14 cellular contexts compared by ENCODE assay signal in genomic region chr12:49930515-49931288, GRCh38. TPM values are rescaled to one million over a fixed set of nuclear protein-coding genes. Genes with fewer than 3 reads are reported as not detected.
A peak's percentile ranks its signal among the peaks of the same experiment; 100 is the strongest.
DNase-seq lines count a peak whose midpoint lies in the region; ATAC-seq, FAIRE-seq and TF ChIP-seq lines count a peak whose summit lies in the region.
"Had no signal": no experiment of that assay in that cellular context is flagged by ENCODE, and none has a peak within 500 bp of the region (broad histone marks: within the 10 kb centered on the region; RNA-seq: fewer than 3 reads in every experiment).

No MANE protein-coding gene starts in this region.

- H3K4me3 Mint-ChIP-seq in astrocyte (ENCODE audit: unreplicated experiment), result no peak overlapping the region
- H3K4me3 Mint-ChIP-seq in stimulated activated naive B cell treated with anti-CD40 and anti-IgM and Interleukin-4, amounts not matched to agents 10 μg/mL and 1 μg/mL and 100 μg/mL, for 72 hours, result no peak overlapping the region
- H3K4me3 Mint-ChIP-seq: activated CD8-positive, alpha-beta memory T cell treated with anti-CD3 and anti-CD28 coated beads, Interleukin-2, amount 10 ng/mL, durations not matched to agents 7 days and 5 days; neural progenitor cell had no signal

- peak; percentile 9 for FAIRE-seq in astrocyte (lab: Jason Lieb, UNC)

- no peaks in the 10 kb centered on the region for H3K36me3 ChIP-seq in GM23248 (ENCODE audit: low read depth)
- H3K36me3 ChIP-seq in astrocyte (ENCODE audit: insufficient read depth, low read length), result no peaks in the 10 kb centered on the region
- H3K36me3 ChIP-seq: neural progenitor cell had no signal

- H3K79me2 ChIP-seq in GM23248 (ENCODE audit: insufficient read depth) (no peaks in the 10 kb centered on the region), astrocyte (ENCODE audit: insufficient read depth, low read length) (no peaks in the 10 kb centered on the region)

- peaks cover 9% of the 10 kb centered on the region for H3K27me3 Mint-ChIP-seq in astrocyte (ENCODE audit: low read depth, unreplicated experiment)
- peaks cover 8 to 17% of the 10 kb centered on the region in 2 donors for H3K27me3 Mint-ChIP-seq in stimulated activated naive B cell treated with anti-CD40 and anti-IgM and Interleukin-4, amounts not matched to agents 10 μg/mL and 1 μg/mL and 100 μg/mL, for 72 hours

- H3K9me2 ChIP-seq in GM23248 (ENCODE audit: insufficient read depth), result no peaks in the 10 kb centered on the region

- H3K4me1 Mint-ChIP-seq in astrocyte (ENCODE audit: low read depth, unreplicated experiment), result peaks cover 19% of the 10 kb centered on the region
- H3K4me1 Mint-ChIP-seq in stimulated activated naive B cell treated with anti-CD40 and anti-IgM and Interleukin-4, amounts not matched to agents 10 μg/mL and 1 μg/mL and 100 μg/mL, for 72 hours, result no peaks in the 10 kb centered on the region
- H3K4me1 Mint-ChIP-seq: activated CD8-positive, alpha-beta memory T cell treated with anti-CD3 and anti-CD28 coated beads, Interleukin-2, amount 10 ng/mL, durations not matched to agents 7 days and 5 days had no signal

- H2AFZ ChIP-seq in GM23248 (no peak overlapping the region), astrocyte (ENCODE audit: low read depth, low read length) (no peak overlapping the region)
- H2AFZ ChIP-seq: neural progenitor cell had no signal

- in situ Hi-C loops in GM23248 (cut with MboI), result no loop called here

- no peaks in the 10 kb centered on the region for H4K20me1 ChIP-seq in GM23248 (ENCODE audit: insufficient read depth)
- H4K20me1 ChIP-seq in astrocyte (ENCODE audit: insufficient read depth, low read length), result no peaks in the 10 kb centered on the region

- H3K4me2 ChIP-seq in GM23248 (ENCODE audit: unreplicated experiment), result no peak overlapping the region
- no peak overlapping the region for H3K4me2 ChIP-seq in astrocyte (ENCODE audit: low read length)
- H3K4me2 ChIP-seq: KMS-11, neural progenitor cell had no signal

- ATAC-seq in HG02642 (IDR thresholded peaks at IDR 0.05; ENCODE audit: poor library complexity, unreplicated experiment) (no peak), GM21515 (IDR thresholded peaks at IDR 0.05; ENCODE audit: unreplicated experiment) (no peak)
- ATAC-seq in stimulated activated naive B cell treated with anti-CD40 and anti-IgM and Interleukin-4, amounts not matched to agents 10 μg/mL and 1 μg/mL and 100 μg/mL, for 72 hours (replicated peaks), result no peak
- ATAC-seq: activated CD8-positive, alpha-beta memory T cell treated with anti-CD3 and anti-CD28 coated beads, Interleukin-2, amount 10 ng/mL, durations not matched to agents 7 days and 5 days had no signal

- DNase-seq in AG08395 (ENCODE audit: low spot score) (peak; percentile 80), GM23248 (peak; percentile 91), astrocyte (ENCODE audit: low read depth) (peak; percentile 68), hepatic stellate cell (ENCODE audit: low spot score) (peak; percentile 69), HK-2 (ENCODE audit: unreplicated experiment) (no peak)
- DNase-seq in stimulated activated naive B cell treated with anti-CD40 and anti-IgM and Interleukin-4, amounts not matched to agents 10 μg/mL and 1 μg/mL and 100 μg/mL, for 72 hours, result no peak
- DNase-seq: activated CD8-positive, alpha-beta memory T cell treated with anti-CD3 and anti-CD28 coated beads, Interleukin-2, amount 10 ng/mL, durations not matched to agents 7 days and 5 days; aorta; H7; T1000 had no signal

- no peaks in the 10 kb centered on the region for H3F3A ChIP-seq in GM23248 (ENCODE audit: insufficient read depth)

- no peak overlapping the region for H3K4me3 ChIP-seq in GM23248
- no peak overlapping the region for H3K4me3 ChIP-seq in astrocyte (ENCODE audit: insufficient read depth, low read depth, low read length)
- H3K4me3 ChIP-seq: neural progenitor cell had no signal

- no peaks in the 10 kb centered on the region for H3K36me3 Mint-ChIP-seq in astrocyte (ENCODE audit: low read depth, unreplicated experiment)
- H3K36me3 Mint-ChIP-seq in stimulated activated naive B cell treated with anti-CD40 and anti-IgM and Interleukin-4, amounts not matched to agents 10 μg/mL and 1 μg/mL and 100 μg/mL, for 72 hours, result no peaks in the 10 kb centered on the region
- H3K36me3 Mint-ChIP-seq: activated CD8-positive, alpha-beta memory T cell treated with anti-CD3 and anti-CD28 coated beads, Interleukin-2, amount 10 ng/mL, durations not matched to agents 7 days and 5 days; neural progenitor cell had no signal

- peak overlapping the region; percentile 75 for H3K27ac Mint-ChIP-seq in astrocyte (ENCODE audit: unreplicated experiment)
- no peak overlapping the region for H3K27ac Mint-ChIP-seq in stimulated activated naive B cell treated with anti-CD40 and anti-IgM and Interleukin-4, amounts not matched to agents 10 μg/mL and 1 μg/mL and 100 μg/mL, for 72 hours
- H3K27ac Mint-ChIP-seq: activated CD8-positive, alpha-beta memory T cell treated with anti-CD3 and anti-CD28 coated beads, Interleukin-2, amount 10 ng/mL, durations not matched to agents 7 days and 5 days; neural progenitor cell had no signal

- H3K27me3 ChIP-seq in GM23248 (replicated peaks; ENCODE audit: insufficient read depth) (no peaks in the 10 kb centered on the region), astrocyte (ENCODE audit: insufficient read depth, low read length) (no peaks in the 10 kb centered on the region)
- H3K27me3 ChIP-seq: neural progenitor cell had no signal

- no peak for TF ChIP-seq CTCF in astrocyte (IDR thresholded peaks at IDR 0.05; ENCODE audit: insufficient read depth, low read depth, low read length)

- WGBS in GM23248 (ENCODE audit: low coverage in 1 of 2, low lambda C conversion rate in 2 of 2, missing lambda C conversion rate in 2 of 2), 2 experiments, result 64 to 65% methylated on average over 3 of the region's 3 CpGs

- H3K4me1 ChIP-seq in GM23248 (ENCODE audit: insufficient read depth) (peaks cover 13% of the 10 kb centered on the region), astrocyte (ENCODE audit: insufficient read depth, low read length) (no peaks in the 10 kb centered on the region)
- H3K4me1 ChIP-seq: neural progenitor cell had no signal

- 0 out of 2 replicates have a peak overlapping the region, but pooled peaks have one; percentile 4 for H3K9ac ChIP-seq in GM23248
- no peak overlapping the region for H3K9ac ChIP-seq in astrocyte (ENCODE audit: low read length)
- H3K9ac ChIP-seq: KMS-11, neural progenitor cell had no signal

- H3K27ac ChIP-seq in GM23248 (0 out of 2 replicates have a peak overlapping the region, but pooled peaks have one; percentile 8), astrocyte (ENCODE audit: low read depth, low read length) (no peak overlapping the region)
- H3K27ac ChIP-seq: KMS-11, neural progenitor cell had no signal

- H3K9me3 ChIP-seq in GM23248 (ENCODE audit: low read depth) (no peaks in the 10 kb centered on the region), astrocyte (ENCODE audit: insufficient read depth, low read depth, low read length) (no peaks in the 10 kb centered on the region)

- no peaks in the 10 kb centered on the region for H3K9me3 Mint-ChIP-seq in astrocyte (ENCODE audit: unreplicated experiment)
- H3K9me3 Mint-ChIP-seq in stimulated activated naive B cell treated with anti-CD40 and anti-IgM and Interleukin-4, amounts not matched to agents 10 μg/mL and 1 μg/mL and 100 μg/mL, for 72 hours, result no peaks in the 10 kb centered on the region

RNA-seq across cellular contexts. Expression of gene AQP2, which starts 19.8 kb away (rescaled TPM):
- not detected in 2 replicates for total RNA-seq in GM23248 (2014; rRNA removed; shearing (Covaris generic))
- polyA plus RNA-seq in GM23248 (2016; fragmentation: Nextera tagmentation; extraction: Ambion mirVana), result not detected in 2 replicates
- not detected in 2 replicates for total RNA-seq in astrocyte
- total RNA-seq: activated CD8-positive, alpha-beta memory T cell treated with anti-CD3 and anti-CD28 coated beads, Interleukin-2, amount 10 ng/mL, durations not matched to agents 7 days and 5 days; H7 had no signal
- polyA plus RNA-seq: aorta had no signal

RNA-seq across cellular contexts. Expression of gene FAIM2, which starts 27.0 kb away (rescaled TPM):
- total RNA-seq in GM23248 (2014; rRNA removed; shearing (Covaris generic)), result 0.86 and 2.8 TPM in 2 replicates
- polyA plus RNA-seq in GM23248 (2016; fragmentation: Nextera tagmentation; extraction: Ambion mirVana), result 4.6 and 5.3 TPM in 2 replicates
- 0.10 and 0.18 TPM in 2 replicates for total RNA-seq in astrocyte
- total RNA-seq: H7 had no signal

RNA-seq across cellular contexts. Expression of gene AQP5, which starts 31.0 kb away (rescaled TPM):
- not detected in 2 replicates for total RNA-seq in GM23248 (2014; rRNA removed; shearing (Covaris generic))
- not detected in 2 replicates for polyA plus RNA-seq in GM23248 (2016; fragmentation: Nextera tagmentation; extraction: Ambion mirVana)
- not detected in 2 replicates for total RNA-seq in astrocyte
- total RNA-seq: activated CD8-positive, alpha-beta memory T cell treated with anti-CD3 and anti-CD28 coated beads, Interleukin-2, amount 10 ng/mL, durations not matched to agents 7 days and 5 days had no signal

RNA-seq across cellular contexts. Expression of gene AQP6, which starts 42.0 kb away (rescaled TPM):
- not detected in 2 replicates for total RNA-seq in GM23248 (2014; rRNA removed; shearing (Covaris generic))
- polyA plus RNA-seq in GM23248 (2016; fragmentation: Nextera tagmentation; extraction: Ambion mirVana), result not detected in 2 replicates
- total RNA-seq in astrocyte, result not detected in 2 replicates
- total RNA-seq: activated CD8-positive, alpha-beta memory T cell treated with anti-CD3 and anti-CD28 coated beads, Interleukin-2, amount 10 ng/mL, durations not matched to agents 7 days and 5 days; H7 had no signal
- polyA plus RNA-seq: aorta had no signal

Comparison
In these comparisons a context has a peak if more than half of its experiments do, and no peak if none do; other contexts are left out.
1. DNase-seq: peak in AG08395 (single experiment), GM23248 (single experiment), astrocyte (single experiment) and hepatic stellate cell (single experiment); none in stimulated activated naive B cell treated with anti-CD40 and anti-IgM and Interleukin-4, amounts not matched to agents 10 μg/mL and 1 μg/mL and 100 μg/mL, for 72 hours (single experiment) and HK-2 (single experiment).